Comparison of ENCODE assay signal across 29 cellular contexts in the genomic region with DNA sequence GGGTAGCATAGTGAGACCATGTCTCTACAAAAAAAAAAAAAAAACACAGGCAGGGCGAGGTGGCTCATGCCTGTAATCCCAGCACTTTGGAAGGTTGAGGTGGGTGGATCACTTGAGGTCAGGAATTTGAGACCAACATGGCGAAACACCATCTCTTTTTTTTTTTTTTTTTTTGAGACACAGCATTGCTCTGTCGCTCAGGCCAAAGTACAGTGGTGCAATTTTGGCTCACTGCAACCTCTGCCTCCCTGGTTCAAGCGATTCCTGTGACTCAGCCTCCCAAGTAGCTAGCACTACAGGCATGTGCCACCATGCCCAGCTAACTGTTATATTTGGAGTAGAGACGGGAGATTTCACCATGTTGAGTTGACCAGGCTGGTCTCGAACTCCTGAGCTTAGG. TPM values are rescaled to one million over a fixed set of nuclear protein-coding genes. Genes with fewer than 3 reads are reported as not detected.
"Had no signal": no experiment of that assay in that cellular context is flagged by ENCODE, and none has a peak within 500 bp of the region (broad histone marks: within the 10 kb centered on the region; RNA-seq: fewer than 3 reads in every experiment).

No MANE protein-coding gene starts in this region.

- H3K4me2 ChIP-seq: smooth muscle cell had no signal

- H3K27ac ChIP-seq: left lung, ovary, right lobe of liver, tibial nerve, uterus had no signal

- DNase-seq: hippocampal formation; kidney glomerular epithelial cell; left cardiac atrium; left lung; midbrain; mucosa of descending colon; naive thymus-derived CD4-positive, alpha-beta T cell; ovary; right lobe of liver; stimulated activated CD4-positive, alpha-beta T cell treated with anti-CD3 and anti-CD28 coated beads, Interleukin-1b, Interleukin-23, amount 100 ng/mL, for 48 hours; stimulated activated CD4-positive, alpha-beta T cell treated with anti-CD3 and anti-CD28 coated beads, Interleukin-2, amount 100 ng/mL, for 48 hours; stimulated activated CD4-positive, alpha-beta T cell treated with anti-CD3 and anti-CD28 coated beads, Interleukin-4, amount 100 ng/mL, for 4 hours; stimulated activated CD8-positive, alpha-beta memory T cell treated with anti-CD3 and anti-CD28 coated beads, Interleukin-4, amount 100 ng/mL, for 48 hours; stimulated activated naive CD4-positive, alpha-beta T cell treated with Interleukin-2 at 50 U/mL for 16 hours; stimulated activated naive CD8-positive, alpha-beta T cell treated with anti-CD3 and anti-CD28 coated beads, Interleukin-15, amount 100 ng/mL, for 72 hours; substantia nigra; uterus had no signal

- H3K9me3 Mint-ChIP-seq: memory B cell; natural killer cell treated with Interleukin-12 subunit alpha and Interleukin-12 subunit beta and Interleukin-15 and Interleukin-18, amount 100 ng/mL, for 72 hours; stimulated activated memory B cell treated with anti-CD40 and anti-IgM and Interleukin-4, amounts not matched to agents 10 μg/mL and 1 μg/mL and 100 μg/mL, for 72 hours; stimulated activated naive CD8-positive, alpha-beta T cell treated with anti-CD3 and anti-CD28 coated beads, Interleukin-15, amount 100 ng/mL, for 72 hours; type B pancreatic cell had no signal

- H3K9me3 ChIP-seq: left lung, mucosa of descending colon, ovary, right lobe of liver, tibial nerve, uterus had no signal

- H3K27ac Mint-ChIP-seq: memory B cell; naive thymus-derived CD4-positive, alpha-beta T cell; natural killer cell treated with Interleukin-12 subunit alpha and Interleukin-12 subunit beta and Interleukin-15 and Interleukin-18, amount 100 ng/mL, for 72 hours; stimulated activated memory B cell treated with anti-CD40 and anti-IgM and Interleukin-4, amounts not matched to agents 10 μg/mL and 1 μg/mL and 100 μg/mL, for 72 hours; stimulated activated naive CD8-positive, alpha-beta T cell treated with anti-CD3 and anti-CD28 coated beads, Interleukin-15, amount 100 ng/mL, for 72 hours; type B pancreatic cell had no signal

- H3K4me3 ChIP-seq: left lung, lung, mucosa of descending colon, ovary, right lobe of liver, smooth muscle cell, tibial nerve, uterus had no signal

- ATAC-seq: left cardiac atrium; left lung; mucosa of descending colon; naive thymus-derived CD4-positive, alpha-beta T cell; natural killer cell treated with Interleukin-12 subunit alpha and Interleukin-12 subunit beta and Interleukin-15 and Interleukin-18, amount 100 ng/mL, for 72 hours; stimulated activated memory B cell treated with anti-CD40 and anti-IgM and Interleukin-4, amounts not matched to agents 10 μg/mL and 1 μg/mL and 100 μg/mL, for 72 hours; stimulated activated naive CD8-positive, alpha-beta T cell treated with anti-CD3 and anti-CD28 coated beads, Interleukin-15, amount 100 ng/mL, for 72 hours had no signal

- H3K36me3 ChIP-seq: left lung, ovary, right lobe of liver, tibial nerve, uterus had no signal

- H3K27me3 ChIP-seq: ovary, right lobe of liver had no signal

- H3K36me3 Mint-ChIP-seq: memory B cell; natural killer cell treated with Interleukin-12 subunit alpha and Interleukin-12 subunit beta and Interleukin-15 and Interleukin-18, amount 100 ng/mL, for 72 hours; stimulated activated memory B cell treated with anti-CD40 and anti-IgM and Interleukin-4, amounts not matched to agents 10 μg/mL and 1 μg/mL and 100 μg/mL, for 72 hours; type B pancreatic cell had no signal

- H3K4me3 Mint-ChIP-seq: memory B cell; naive thymus-derived CD4-positive, alpha-beta T cell; natural killer cell treated with Interleukin-12 subunit alpha and Interleukin-12 subunit beta and Interleukin-15 and Interleukin-18, amount 100 ng/mL, for 72 hours; stimulated activated memory B cell treated with anti-CD40 and anti-IgM and Interleukin-4, amounts not matched to agents 10 μg/mL and 1 μg/mL and 100 μg/mL, for 72 hours; stimulated activated naive CD8-positive, alpha-beta T cell treated with anti-CD3 and anti-CD28 coated beads, Interleukin-15, amount 100 ng/mL, for 72 hours; type B pancreatic cell had no signal

RNA-seq across cellular contexts. Expression of a gene that starts 5.1 kb away (rescaled TPM):
- total RNA-seq: myocyte; naive thymus-derived CD4-positive, alpha-beta T cell; natural killer cell treated with Interleukin-12 subunit alpha and Interleukin-12 subunit beta and Interleukin-15 and Interleukin-18, amount 100 ng/mL, for 72 hours had no signal
- polyA plus RNA-seq: keratinocyte; naive thymus-derived CD4-positive, alpha-beta T cell had no signal

RNA-seq across cellular contexts. Expression of a gene that starts 14.3 kb away (rescaled TPM):
- total RNA-seq: left cardiac atrium, mesenteric fat pad, myocyte, skeletal muscle tissue, ureter had no signal
- polyA plus RNA-seq: naive thymus-derived CD4-positive, alpha-beta T cell; smooth muscle cell had no signal
